Comparison of ENCODE assay signal across 28 cellular contexts in genomic region chr10:1923998-1924397, GRCh38.
"Had no signal": no experiment of that assay in that cellular context is flagged by ENCODE, and none has a peak within 500 bp of the region (broad histone marks: within the 10 kb centered on the region; RNA-seq: fewer than 3 reads in every experiment).

No MANE protein-coding gene starts in this region.

- H3K4me3 Mint-ChIP-seq: natural killer cell treated with Interleukin-12 subunit alpha and Interleukin-12 subunit beta and Interleukin-15 and Interleukin-18, amount 100 ng/mL, for 72 hours; nephron progenitor cell; neural crest cell; stimulated activated effector memory CD8-positive, alpha-beta T cell treated with anti-CD3 and anti-CD28 coated beads, Interleukin-12 subunit alpha, Interleukin-12 subunit beta, amount 100 ng/mL, for 72 hours; stimulated activated naive B cell treated with anti-CD40 and anti-IgM and Interleukin-4, amounts not matched to agents 10 μg/mL and 1 μg/mL and 100 μg/mL, for 72 hours; stimulated activated naive CD8-positive, alpha-beta T cell treated with anti-CD3 and anti-CD28 coated beads, Interleukin-15, Interleukin-2, amounts not matched to agents 100 ng/mL and 50 ng/mL, for 24 hours had no signal

- H3K27me3 Mint-ChIP-seq: progenitor cell of endocrine pancreas; stimulated activated naive CD8-positive, alpha-beta T cell treated with anti-CD3 and anti-CD28 coated beads, Interleukin-15, Interleukin-2, amounts not matched to agents 100 ng/mL and 50 ng/mL, for 24 hours had no signal

- H3K27me3 ChIP-seq: ovary, right lobe of liver, sigmoid colon, thyroid gland, tibial nerve, upper lobe of left lung, vagina had no signal

- H3K9ac ChIP-seq: parathyroid adenoma had no signal

- ATAC-seq: natural killer cell treated with Interleukin-12 subunit alpha and Interleukin-12 subunit beta and Interleukin-15 and Interleukin-18, amount 100 ng/mL, for 72 hours; psoas muscle; right cardiac atrium; stimulated activated effector memory CD8-positive, alpha-beta T cell treated with anti-CD3 and anti-CD28 coated beads, Interleukin-12 subunit alpha, Interleukin-12 subunit beta, amount 100 ng/mL, for 72 hours; stimulated activated naive B cell treated with anti-CD40 and anti-IgM and Interleukin-4, amounts not matched to agents 10 μg/mL and 1 μg/mL and 100 μg/mL, for 72 hours had no signal

- H3K4me1 ChIP-seq: parathyroid adenoma, psoas muscle, right lobe of liver, sigmoid colon, stomach, thyroid gland, tibial nerve, upper lobe of left lung, vagina had no signal

- H3K36me3 ChIP-seq: ovary, right lobe of liver, sigmoid colon, stomach, thoracic aorta, thyroid gland, tibial nerve, upper lobe of left lung, vagina had no signal

- DNase-seq: nephron progenitor cell; occipital lobe; ovary; psoas muscle; right cardiac atrium; right lobe of liver; sigmoid colon; small intestine; stimulated activated CD4-positive, alpha-beta T cell treated with anti-CD3 and anti-CD28 coated beads, Interleukin-15, amount 100 ng/mL, for 24 hours; stimulated activated CD4-positive, alpha-beta T cell treated with anti-CD3 and anti-CD28 coated beads, Interleukin-2, amount 100 ng/mL, for 24 hours; stimulated activated CD4-positive, alpha-beta T cell treated with anti-CD3 and anti-CD28 coated beads, Interleukin-2, amount 100 ng/mL, for 48 hours; stimulated activated CD4-positive, alpha-beta T cell treated with anti-CD3 and anti-CD28 coated beads, Interleukin-4, amount 100 ng/mL, for 24 hours; stimulated activated naive B cell treated with anti-CD40 and anti-IgM and Interleukin-4, amounts not matched to agents 10 μg/mL and 1 μg/mL and 100 μg/mL, for 72 hours; stimulated activated naive CD4-positive, alpha-beta T cell treated with Interleukin-2 at 50 U/mL for 16 hours; stomach; thyroid gland; trophoblast cell; upper lobe of left lung had no signal

- FAIRE-seq: small intestine, urothelium cell line had no signal

- H3K27ac ChIP-seq: ovary, parathyroid adenoma, psoas muscle, right lobe of liver, sigmoid colon, stomach, thoracic aorta, thyroid gland, tibial nerve, upper lobe of left lung, vagina had no signal

- H3K4me3 ChIP-seq: ovary, psoas muscle, right lobe of liver, sigmoid colon, stomach, thoracic aorta, thyroid gland, tibial nerve, upper lobe of left lung, vagina had no signal

- H3K9me3 Mint-ChIP-seq: natural killer cell treated with Interleukin-12 subunit alpha and Interleukin-12 subunit beta and Interleukin-15 and Interleukin-18, amount 100 ng/mL, for 72 hours; nephron progenitor cell; neural crest cell; stimulated activated effector memory CD8-positive, alpha-beta T cell treated with anti-CD3 and anti-CD28 coated beads, Interleukin-12 subunit alpha, Interleukin-12 subunit beta, amount 100 ng/mL, for 72 hours had no signal

- H2AFZ ChIP-seq: parathyroid adenoma had no signal

- H3K27ac Mint-ChIP-seq: natural killer cell treated with Interleukin-12 subunit alpha and Interleukin-12 subunit beta and Interleukin-15 and Interleukin-18, amount 100 ng/mL, for 72 hours; nephron progenitor cell; progenitor cell of endocrine pancreas; stimulated activated effector memory CD8-positive, alpha-beta T cell treated with anti-CD3 and anti-CD28 coated beads, Interleukin-12 subunit alpha, Interleukin-12 subunit beta, amount 100 ng/mL, for 72 hours; stimulated activated naive B cell treated with anti-CD40 and anti-IgM and Interleukin-4, amounts not matched to agents 10 μg/mL and 1 μg/mL and 100 μg/mL, for 72 hours; stimulated activated naive CD8-positive, alpha-beta T cell treated with anti-CD3 and anti-CD28 coated beads, Interleukin-15, Interleukin-2, amounts not matched to agents 100 ng/mL and 50 ng/mL, for 24 hours had no signal

- H3K9me3 ChIP-seq: ovary, psoas muscle, right lobe of liver, stomach, thoracic aorta, thyroid gland, tibial nerve, upper lobe of left lung, vagina had no signal

- H3K36me3 Mint-ChIP-seq: natural killer cell treated with Interleukin-12 subunit alpha and Interleukin-12 subunit beta and Interleukin-15 and Interleukin-18, amount 100 ng/mL, for 72 hours; stimulated activated effector memory CD8-positive, alpha-beta T cell treated with anti-CD3 and anti-CD28 coated beads, Interleukin-12 subunit alpha, Interleukin-12 subunit beta, amount 100 ng/mL, for 72 hours; stimulated activated naive B cell treated with anti-CD40 and anti-IgM and Interleukin-4, amounts not matched to agents 10 μg/mL and 1 μg/mL and 100 μg/mL, for 72 hours had no signal

- H3K4me1 Mint-ChIP-seq: nephron progenitor cell; neural crest cell; stimulated activated effector memory CD8-positive, alpha-beta T cell treated with anti-CD3 and anti-CD28 coated beads, Interleukin-12 subunit alpha, Interleukin-12 subunit beta, amount 100 ng/mL, for 72 hours; stimulated activated naive B cell treated with anti-CD40 and anti-IgM and Interleukin-4, amounts not matched to agents 10 μg/mL and 1 μg/mL and 100 μg/mL, for 72 hours had no signal

- H3K79me2 ChIP-seq: parathyroid adenoma had no signal
